ENCODE assay signal across 4 cellular contexts in genomic region chr2:139018252-139018651, GRCh38.
"Had no signal": no experiment of that assay in that cellular context is flagged by ENCODE, and none has a peak within 500 bp of the region (broad histone marks: within the 10 kb centered on the region; RNA-seq: fewer than 3 reads in every experiment).

No MANE protein-coding gene starts in this region.

- H3K4me3 ChIP-seq: GM23338 had no signal

- H3K4me3 Mint-ChIP-seq: GM23338, H9 had no signal

- ATAC-seq: GM23338 had no signal

- DNase-seq: H9, HCEC 1CT, IMR-90 had no signal

- H3K4me2 ChIP-seq: GM23338 had no signal

- H2AFZ ChIP-seq: GM23338 had no signal

- H3K27ac Mint-ChIP-seq: GM23338, H9 had no signal

- H3K4me1 Mint-ChIP-seq: GM23338, H9 had no signal
